In the genomic region with DNA sequence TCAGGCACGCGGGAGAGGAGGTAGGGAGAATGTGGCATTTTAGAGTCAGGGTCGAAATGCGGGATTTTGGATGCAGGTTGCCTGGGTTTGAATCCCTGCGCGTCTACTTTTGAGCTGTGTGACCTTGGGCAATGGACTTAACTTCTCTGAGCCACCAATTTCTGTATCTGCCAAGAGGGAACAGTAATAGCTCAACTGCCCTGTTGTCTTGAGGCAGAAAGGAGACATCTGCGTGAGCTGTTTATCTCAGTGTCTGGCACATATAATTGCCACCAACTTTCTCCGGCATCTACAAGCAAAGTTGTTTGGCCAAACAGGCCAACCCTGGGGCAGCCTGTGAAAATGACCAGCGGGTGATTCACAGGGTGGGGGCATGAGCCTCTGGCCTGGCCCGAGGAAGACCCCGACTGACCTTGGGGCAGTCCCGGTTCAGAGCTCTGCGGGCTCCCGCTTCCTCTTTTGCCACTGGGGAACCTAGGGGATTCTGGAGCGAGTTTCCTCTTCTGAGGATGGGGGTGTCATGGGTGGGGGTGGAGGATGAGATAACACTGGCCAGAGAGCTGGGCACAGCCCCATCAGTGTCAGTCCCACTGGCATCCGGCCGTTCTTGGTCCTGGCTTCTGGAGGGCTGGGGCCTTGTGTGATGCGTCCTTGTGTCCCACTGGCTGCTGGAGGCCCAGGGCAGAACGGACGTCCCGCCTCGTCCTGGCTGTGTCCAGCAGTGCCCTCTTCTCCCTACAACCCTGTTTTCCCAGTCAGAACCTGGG, we compare ENCODE assay signal across 8 cellular contexts. TPM values are rescaled to one million over a fixed set of nuclear protein-coding genes. Genes with fewer than 3 reads are reported as not detected.
DNase-seq lines count a peak whose midpoint lies in the region; ATAC-seq, FAIRE-seq and TF ChIP-seq lines count a peak whose summit lies in the region.

No MANE protein-coding gene starts in this region.

- H3K9me1 ChIP-seq in K562 (ENCODE audit: control insufficient read depth, insufficient read depth, low read length), result no peaks in the 10 kb centered on the region

- no peak for TF ChIP-seq EP300 in K562 (IDR thresholded peaks at IDR 0.05; ENCODE audit: low read length)

- H3K27me3 ChIP-seq in K562 (ENCODE audit: control insufficient read depth in 2 of 2, insufficient read depth in 2 of 2, low read length in 2 of 2), result peaks cover 2 to 27% of the 10 kb centered on the region in 2 experiments; a peak in 3 of 5 replicates
- H3K27me3 ChIP-seq in kidney epithelial cell (ENCODE audit: control insufficient read depth, insufficient read depth, low read length), result no peaks in the 10 kb centered on the region

- 53% methylated on average over 18 of the region's 22 CpGs for WGBS in K562 (ENCODE audit: insufficient coverage, low coverage, missing lambda C conversion rate)

- H3K36me3 ChIP-seq in K562 (ENCODE audit: control insufficient read depth, insufficient read depth, low read length) (no peaks in the 10 kb centered on the region), kidney epithelial cell (ENCODE audit: control insufficient read depth, insufficient read depth, low read length) (no peaks in the 10 kb centered on the region)

- H3K9me3 Mint-ChIP-seq in stimulated activated naive B cell treated with anti-CD40 and anti-IgM and Interleukin-4, amounts not matched to agents 10 μg/mL and 1 μg/mL and 100 μg/mL, for 72 hours, result no peaks in the 10 kb centered on the region

- POLR2A ChIA-PET in K562 (lab: Yijun Ruan, JAX), result interaction anchor here (1.6 kb wide), 1 partner anchor 8 kb away, joined by 5 read pairs; no protein-coding TSS in a partner anchor

- peaks cover 4 to 66% of the 10 kb centered on the region in 2 experiments; a peak in 4 of 5 replicates for H3K4me1 ChIP-seq in K562 (replicated peaks in 1 of 2; ENCODE audit: control insufficient read depth in 2 of 2, insufficient read depth in 2 of 2, low read length in 2 of 2)

- peaks cover 18% of the 10 kb centered on the region for H4K20me1 ChIP-seq in K562 (replicated peaks; ENCODE audit: control insufficient read depth, insufficient read depth, low read length)

- H3K9me3 ChIP-seq in K562 (replicated peaks; ENCODE audit: control insufficient read depth, insufficient read depth, low read depth, low read length), result no peaks in the 10 kb centered on the region

- H3K9ac ChIP-seq in K562 (ENCODE audit: insufficient read depth in 1 of 2, low read depth in 2 of 2, low read length in 2 of 2), result peak overlapping the region in 1 of 2 experiments; percentile 86; a peak in 2 of 4 replicates

- H3K4me3 Mint-ChIP-seq in stimulated activated naive B cell treated with anti-CD40 and anti-IgM and Interleukin-4, amounts not matched to agents 10 μg/mL and 1 μg/mL and 100 μg/mL, for 72 hours, result peak overlapping the region; percentile 78 to 83

- DNase-seq in C1 segment of cervical spinal cord (lab: John Stamatoyannopoulos, UW) (peak in 12 of 14 donors; percentile 24 to 77 (median 48)), Kasumi-1 (lab: John Stamatoyannopoulos, UW) (peak; percentile 12 to 21), K562 (ENCODE audit: extremely low read depth in 1 of 4, low spot score in 3 of 4) (no peak), kidney epithelial cell (ENCODE audit: low read depth) (no peak), OCI-M2 (lab: John Stamatoyannopoulos, UW; ENCODE audit: unreplicated experiment) (no peak), ACHN (no peak), NCI-H1092 treated with DMSO at 0.1 percent for 48 hours (lab: John Stamatoyannopoulos, UW) (no peak)
- DNase-seq in stimulated activated naive B cell treated with anti-CD40 and anti-IgM and Interleukin-4, amounts not matched to agents 10 μg/mL and 1 μg/mL and 100 μg/mL, for 72 hours, result peak; percentile 75

- no peak overlapping the region for H3K27ac ChIP-seq in K562 (ENCODE audit: extremely low read depth, low read depth, low read length)

- no peak overlapping the region for H2AFZ ChIP-seq in K562 (ENCODE audit: low read depth, low read length)

- in situ Hi-C loops in K562 (cut with MboI), result loop anchor here (25.0 kb wide), 1 partner anchor 707 kb away; no protein-coding TSS in a partner anchor
- in situ Hi-C loops in ACHN (cut with HindIII; ENCODE audit: low pct_ligation_motif_present, low pct_unique_long_range_greater_than_20kb, low sequenced_read_pairs), result no loop called here

- TF ChIP-seq POLR2A in K562 (conservative IDR thresholded peaks at IDR 0.05), result no peak

- no peak overlapping the region for H3K4me2 ChIP-seq in K562 (ENCODE audit: insufficient read depth, low read length)

- BruUV-seq in K562 (replicated peaks; lab: Mats Ljungman, UMichigan), result TSS peak; percentile 66

- peak overlapping the region; percentile 91 for H3K27ac Mint-ChIP-seq in stimulated activated naive B cell treated with anti-CD40 and anti-IgM and Interleukin-4, amounts not matched to agents 10 μg/mL and 1 μg/mL and 100 μg/mL, for 72 hours

- H3K4me3 ChIP-seq in K562 (no peak overlapping the region), kidney epithelial cell (ENCODE audit: low read depth, low read length) (peak overlapping the region; percentile 83)

- H3K4me1 Mint-ChIP-seq in stimulated activated naive B cell treated with anti-CD40 and anti-IgM and Interleukin-4, amounts not matched to agents 10 μg/mL and 1 μg/mL and 100 μg/mL, for 72 hours, result peaks cover 64 to 79% of the 10 kb centered on the region in 2 donors

- ATAC-seq in K562, result no peak
- peak; percentile 44 to 52 for ATAC-seq in stimulated activated naive B cell treated with anti-CD40 and anti-IgM and Interleukin-4, amounts not matched to agents 10 μg/mL and 1 μg/mL and 100 μg/mL, for 72 hours (replicated peaks)

- CTCF ChIA-PET in K562 (lab: Yijun Ruan, JAX; ENCODE audit: low intra/inter-chr PET ratio), result no interaction called here

- H3K79me2 ChIP-seq in K562 (ENCODE audit: control insufficient read depth, insufficient read depth, low read length), result no peaks in the 10 kb centered on the region

- no peak for TF ChIP-seq CTCF in K562 (IDR thresholded peaks at IDR 0.05 in 2 of 3, conservative IDR thresholded peaks at IDR 0.05 in 1 of 3; ENCODE audit: insufficient read depth in 2 of 3, low read depth in 1 of 3, low read length in 3 of 3)
- no peak for TF ChIP-seq CTCF in kidney epithelial cell (IDR thresholded peaks at IDR 0.05; ENCODE audit: insufficient read depth, low read length, poor library complexity, severe bottlenecking)

- intact Hi-C loops in K562 (cut with micrococcal nuclease), result loop anchor here (10.0 kb wide), 1 partner anchor 145 kb away; no protein-coding TSS in a partner anchor

- no peaks in the 10 kb centered on the region for H3K27me3 Mint-ChIP-seq in stimulated activated naive B cell treated with anti-CD40 and anti-IgM and Interleukin-4, amounts not matched to agents 10 μg/mL and 1 μg/mL and 100 μg/mL, for 72 hours

- TF ChIP-seq RAD21 in K562 (CRISPR knock-in tag; conservative IDR thresholded peaks at IDR 0.05 in 1 of 2, IDR thresholded peaks at IDR 0.05 in 1 of 2), result no peak

- peaks cover 5 to 10% of the 10 kb centered on the region in 2 donors for H3K36me3 Mint-ChIP-seq in stimulated activated naive B cell treated with anti-CD40 and anti-IgM and Interleukin-4, amounts not matched to agents 10 μg/mL and 1 μg/mL and 100 μg/mL, for 72 hours

- FAIRE-seq in K562 (lab: Jason Lieb, UNC), result no peak

TF ChIP-seq in K562, 482 proteins besides CTCF, POLR2A, EP300 and RAD21 (continues in another document):
- TF ChIP-seq, protein P1, sequence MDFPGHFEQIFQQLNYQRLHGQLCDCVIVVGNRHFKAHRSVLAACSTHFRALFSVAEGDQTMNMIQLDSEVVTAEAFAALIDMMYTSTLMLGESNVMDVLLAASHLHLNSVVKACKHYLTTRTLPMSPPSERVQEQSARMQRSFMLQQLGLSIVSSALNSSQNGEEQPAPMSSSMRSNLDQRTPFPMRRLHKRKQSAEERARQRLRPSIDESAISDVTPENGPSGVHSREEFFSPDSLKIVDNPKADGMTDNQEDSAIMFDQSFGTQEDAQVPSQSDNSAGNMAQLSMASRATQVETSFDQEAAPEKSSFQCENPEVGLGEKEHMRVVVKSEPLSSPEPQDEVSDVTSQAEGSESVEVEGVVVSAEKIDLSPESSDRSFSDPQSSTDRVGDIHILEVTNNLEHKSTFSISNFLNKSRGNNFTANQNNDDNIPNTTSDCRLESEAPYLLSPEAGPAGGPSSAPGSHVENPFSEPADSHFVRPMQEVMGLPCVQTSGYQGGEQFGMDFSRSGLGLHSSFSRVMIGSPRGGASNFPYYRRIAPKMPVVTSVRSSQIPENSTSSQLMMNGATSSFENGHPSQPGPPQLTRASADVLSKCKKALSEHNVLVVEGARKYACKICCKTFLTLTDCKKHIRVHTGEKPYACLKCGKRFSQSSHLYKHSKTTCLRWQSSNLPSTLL (IDR thresholded peaks at IDR 0.05), result no peak
- TF ChIP-seq ZBTB7A (IDR thresholded peaks at IDR 0.05; ENCODE audit: borderline replicate concordance, control insufficient read depth, low read depth, low read length) (peak; percentile 10; the same call in 1 of the 2 replicates), SPI1 (IDR thresholded peaks at IDR 0.05; ENCODE audit: borderline replicate concordance, low read depth, low read length) (peak; percentile 86), MYC (IDR thresholded peaks at IDR 0.05; ENCODE audit: low read depth, low read length) (no peak), MYC (CRISPR knock-in tag; IDR thresholded peaks at IDR 0.05; ENCODE audit: borderline replicate concordance, low read depth) (no peak), ZFP36 (IDR thresholded peaks at IDR 0.05; ENCODE audit: low read depth, low read length, partially characterized antibody) (peak; percentile 85), MTA1 (IDR thresholded peaks at IDR 0.05; ENCODE audit: borderline replicate concordance) (peak; percentile 21; the same call in 1 of the 2 replicates)

RNA-seq across cellular contexts. Expression of a gene that starts 1.3 kb away (rescaled TPM):
- total RNA-seq in K562 (2011; cell fraction: chromatin; rRNA removed; ENCODE audit: low replicate concordance), result 0.81 and 2.2 TPM in 2 replicates
- 1.7 and 2.0 TPM in 2 replicates for total RNA-seq in K562 (2011; cell fraction: nucleolus; rRNA removed)
- total RNA-seq in K562 (2011; cell fraction: nucleoplasm; rRNA removed), result 1.8 and 2.4 TPM in 2 replicates
- total RNA-seq in K562 (2014; rRNA removed), result 1.4 and 2.4 TPM in 2 replicates
- 1.5 and 1.6 TPM in 2 replicates for total RNA-seq in K562 (2014; rRNA removed; fragmentation: Illumina TruSeq; extraction: Trizol)
- 2.8 and 3.0 TPM in 2 replicates for total RNA-seq in K562 (2015; rRNA removed; fragmentation: Illumina TruSeq; extraction: Trizol)
- total RNA-seq in K562 (2021), result 2.0 and 2.9 TPM in 2 replicates
- polyA plus RNA-seq in K562 (2011; rRNA removed), result 2.2 and 2.3 TPM in 2 replicates
- 2.3 and 2.9 TPM in 2 replicates for polyA plus RNA-seq in K562 (2011; cell fraction: cytosol; rRNA removed)
- 1.2 and 2.1 TPM in 2 replicates for polyA plus RNA-seq in K562 (2011; cell fraction: nucleus; rRNA removed)
- polyA plus RNA-seq in K562 (2012), result 3.0 and 3.7 TPM in 2 replicates
- 1.9 and 2.6 TPM in 2 replicates for polyA plus RNA-seq in K562 (2014; fragmentation: Illumina TruSeq; extraction: Trizol)
- polyA plus RNA-seq in K562 (2014; fragmentation: Nextera tagmentation; extraction: Ambion mirVana), result under 1 TPM; 0.07 to 0.22 TPM
- polyA plus RNA-seq in K562 (2014; rRNA removed), result 1.9 and 2.5 TPM in 2 replicates
- 1.4 TPM in 2 replicates for polyA minus RNA-seq in K562 (2011; rRNA and poly(A)+ RNA removed)
- polyA minus RNA-seq in K562 (2011; cell fraction: cytosol; rRNA and poly(A)+ RNA removed), result 0.67 and 1.7 TPM in 2 replicates
- polyA minus RNA-seq in K562 (2011; cell fraction: nucleus; rRNA and poly(A)+ RNA removed), result 0.94 and 2.0 TPM in 2 replicates
- 31.0 and 32.9 TPM in 2 replicates for total RNA-seq in kidney epithelial cell

Comparison
In these comparisons a context has a peak if more than half of its experiments do, and no peak if none do; other contexts are left out.
1. DNase-seq: peak in C1 segment of cervical spinal cord (12 of 14), Kasumi-1 (2 of 2) and stimulated activated naive B cell treated with anti-CD40 and anti-IgM and Interleukin-4, amounts not matched to agents 10 μg/mL and 1 μg/mL and 100 μg/mL, for 72 hours (single experiment); none in K562 (0 of 4), kidney epithelial cell (single experiment), OCI-M2 (single experiment), ACHN (single experiment) and NCI-H1092 treated with DMSO at 0.1 percent for 48 hours (single experiment).